ENCODE assay signal across 9 cellular contexts in the genomic region with DNA sequence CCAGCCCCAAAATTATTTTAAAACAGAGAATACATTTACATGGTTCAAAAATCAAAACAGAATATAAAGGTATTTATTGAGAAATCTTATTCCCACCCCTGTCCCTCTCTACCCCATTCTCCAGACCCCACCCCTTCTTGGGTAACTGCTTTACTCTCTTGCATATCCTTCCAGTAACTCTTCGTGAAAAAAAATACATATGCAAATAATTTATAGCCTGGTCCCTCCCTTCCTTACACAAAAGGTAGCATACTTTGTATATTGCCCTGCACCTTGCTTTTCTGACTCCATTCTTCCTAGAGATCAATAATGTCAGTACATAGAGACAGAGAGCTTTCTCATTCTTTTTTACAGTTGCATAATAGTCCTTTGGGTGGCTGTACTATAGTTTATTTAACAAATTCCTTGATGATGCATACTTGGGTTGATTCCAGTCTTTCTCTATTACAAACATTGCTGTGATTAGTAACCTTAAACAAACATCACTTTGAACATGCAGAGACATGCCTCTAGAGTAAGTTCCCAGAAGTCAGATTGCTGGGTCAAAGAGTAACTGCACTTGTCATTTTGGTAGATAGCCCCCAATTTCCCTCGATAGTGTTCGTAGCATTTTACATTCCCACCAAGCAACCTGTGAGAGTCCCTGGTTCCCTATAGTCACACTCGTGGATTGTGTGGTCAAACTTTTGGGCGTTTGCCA. TPM values are rescaled to one million over a fixed set of nuclear protein-coding genes. Genes with fewer than 3 reads are reported as not detected.
DNase-seq lines count a peak whose midpoint lies in the region; ATAC-seq and TF ChIP-seq lines count a peak whose summit lies in the region.
"Had no signal": no experiment of that assay in that cellular context is flagged by ENCODE, and none has a peak within 500 bp of the region (broad histone marks: within the 10 kb centered on the region; RNA-seq: fewer than 3 reads in every experiment).

No MANE protein-coding gene starts in this region.

- H3K27ac ChIP-seq in esophagus (ENCODE audit: low read depth in 2 of 2, low read length in 1 of 2) (peak overlapping the region; percentile 86 to 87), gastrocnemius medialis (peak overlapping the region; percentile 88 to 91 (median 88))

- peak overlapping the region in 1 of 10 donors; percentile 8 for H3K27ac Mint-ChIP-seq in naive thymus-derived CD8-positive, alpha-beta T cell

- peaks cover 25 to 51% of the 10 kb centered on the region in 2 donors for H3K36me3 ChIP-seq in esophagus (ENCODE audit: control insufficient read depth in 2 of 2, insufficient read depth in 2 of 2, low read length in 1 of 2)
- peaks cover 0 to 71% of the 10 kb centered on the region in 2 donors for H3K36me3 ChIP-seq in gastrocnemius medialis

- H3K9me3 ChIP-seq in esophagus (ENCODE audit: control insufficient read depth in 2 of 2, insufficient read depth in 1 of 2, low read depth in 1 of 2, low read length in 1 of 2), result peaks cover 0 to 2% of the 10 kb centered on the region in 2 donors
- H3K9me3 ChIP-seq in gastrocnemius medialis, result no peaks in the 10 kb centered on the region

- no peak for TF ChIP-seq CTCF in gastrocnemius medialis (IDR thresholded peaks at IDR 0.05 in 4 of 5, conservative IDR thresholded peaks at IDR 0.05 in 1 of 5)

- peaks cover 5 to 27% (median 15%) of the 10 kb centered on the region in 4 donors for H3K4me1 Mint-ChIP-seq in naive thymus-derived CD8-positive, alpha-beta T cell

- no peak overlapping the region for H3K4me3 ChIP-seq in esophagus (ENCODE audit: low read depth in 1 of 2, low read length in 2 of 2)
- no peak overlapping the region for H3K4me3 ChIP-seq in gastrocnemius medialis

- POLR2A ChIA-PET in HEK293T (lab: Yijun Ruan, JAX), result no interaction called here
- POLR2A ChIA-PET in naive thymus-derived CD8-positive, alpha-beta T cell (lab: Charles Lee), result no interaction called here

- DNase-seq in GM04503 (ENCODE audit: low read depth), result peak; percentile 93
- peak; percentile 45 for DNase-seq in OCI-M1 (lab: John Stamatoyannopoulos, UW)
- DNase-seq in gastrocnemius medialis, result no peak
- DNase-seq in HEK293T (ENCODE audit: extremely low spot score), result no peak
- no peak for DNase-seq in cerebellar cortex (ENCODE audit: low spot score)
- no peak for DNase-seq in naive thymus-derived CD8-positive, alpha-beta T cell
- DNase-seq: hippocampal formation had no signal

- CTCF ChIA-PET in HEK293T (lab: Yijun Ruan, JAX), result no interaction called here

- no peak for TF ChIP-seq POLR2A in gastrocnemius medialis (IDR thresholded peaks at IDR 0.05)

- H3K4me1 ChIP-seq in esophagus (ENCODE audit: control insufficient read depth in 2 of 2, insufficient read depth in 2 of 2, low read length in 1 of 2) (peaks cover 4 to 24% of the 10 kb centered on the region in 2 donors), gastrocnemius medialis (peaks cover 27 to 37% of the 10 kb centered on the region in 2 donors)

- intact Hi-C loops in gastrocnemius medialis (cut with DNase I; ENCODE audit: low total_unique reads), result no loop called here

- no peak overlapping the region for H3K4me3 Mint-ChIP-seq in naive thymus-derived CD8-positive, alpha-beta T cell

- ATAC-seq in gastrocnemius medialis (no peak), HG03521 (IDR thresholded peaks at IDR 0.05; ENCODE audit: unreplicated experiment) (no peak)
- ATAC-seq in naive thymus-derived CD8-positive, alpha-beta T cell, result no peak

- H3K27me3 ChIP-seq in esophagus (ENCODE audit: control insufficient read depth in 1 of 2, insufficient read depth in 2 of 2, low read length in 2 of 2) (no peaks in the 10 kb centered on the region), gastrocnemius medialis (no peaks in the 10 kb centered on the region)

- in situ Hi-C loops in gastrocnemius medialis (cut with MboI; ENCODE audit: low sequenced_read_pairs in 4 of 4), result loop anchor here (5.0 to 25.0 kb wide), 4 partner anchors 53 to 110 kb away; partner anchors contain the start of genes STOM (in 2 of the 4) and RAB14 (in 1 of the 4)

- WGBS in esophagus, 2 donors, result 27 to 31% methylated on average over 5 of the region's 5 CpGs

- H3K27me3 Mint-ChIP-seq in naive thymus-derived CD8-positive, alpha-beta T cell, result no peaks in the 10 kb centered on the region

- H3K9me3 Mint-ChIP-seq in naive thymus-derived CD8-positive, alpha-beta T cell, result no peaks in the 10 kb centered on the region

- peaks cover 0 to 6% (median 3%) of the 10 kb centered on the region in 3 donors for H3K36me3 Mint-ChIP-seq in naive thymus-derived CD8-positive, alpha-beta T cell

TF ChIP-seq in HEK293T, 16 proteins besides CTCF, POLR2A, EP300 and RAD21:
- TF ChIP-seq ARNT (IDR thresholded peaks at IDR 0.05) (no peak), TARDBP (IDR thresholded peaks at IDR 0.05) (no peak), FOXA1 (IDR thresholded peaks at IDR 0.05) (no peak), NFRKB (IDR thresholded peaks at IDR 0.05) (no peak), SP1 (IDR thresholded peaks at IDR 0.05) (no peak), HDGF (IDR thresholded peaks at IDR 0.05; ENCODE audit: borderline replicate concordance) (no peak)

RNA-seq across cellular contexts. Expression of gene STOM, which starts 47.9 kb away (rescaled TPM):
- 10 to 100 TPM; 46.3 to 64.7 TPM for polyA plus RNA-seq in esophagus
- total RNA-seq in gastrocnemius medialis, result 10 to 100 TPM; 60.0 to 89.5 (median 76.3) TPM
- total RNA-seq in naive thymus-derived CD8-positive, alpha-beta T cell, result 10 to 100 TPM; 16.0 to 17.9 TPM
- 100 to 1,000 TPM in 1 of 3 donors, 10 to 100 TPM in 2; 18.7 to 193 (median 19.5) TPM for polyA plus RNA-seq in naive thymus-derived CD8-positive, alpha-beta T cell

RNA-seq across cellular contexts. Expression of gene GSN, which starts 54.2 kb away (rescaled TPM):
- 100 to 1,000 TPM; 198 to 418 TPM for polyA plus RNA-seq in esophagus
- 100 to 1,000 TPM; 487 to 785 (median 662) TPM for total RNA-seq in gastrocnemius medialis
- total RNA-seq in naive thymus-derived CD8-positive, alpha-beta T cell, result 1 to 10 TPM; 7.0 to 7.9 TPM
- 1 to 10 TPM; 2.0 to 3.3 (median 3.0) TPM for polyA plus RNA-seq in naive thymus-derived CD8-positive, alpha-beta T cell

Comparison
In these comparisons a context has a peak if more than half of its experiments do, and no peak if none do; other contexts are left out.
1. DNase-seq: peak in GM04503 (single experiment) and OCI-M1 (single experiment); none in gastrocnemius medialis (0 of 2), HEK293T (single experiment), cerebellar cortex (single experiment) and naive thymus-derived CD8-positive, alpha-beta T cell (0 of 10).
2. RNA of gene GSN, which starts 54.2 kb away (total RNA-seq): 487 to 785 TPM in gastrocnemius medialis; 7.0 to 7.9 TPM in naive thymus-derived CD8-positive, alpha-beta T cell; every median in the first group is over 10 times any median in the second.